In the genomic region with DNA sequence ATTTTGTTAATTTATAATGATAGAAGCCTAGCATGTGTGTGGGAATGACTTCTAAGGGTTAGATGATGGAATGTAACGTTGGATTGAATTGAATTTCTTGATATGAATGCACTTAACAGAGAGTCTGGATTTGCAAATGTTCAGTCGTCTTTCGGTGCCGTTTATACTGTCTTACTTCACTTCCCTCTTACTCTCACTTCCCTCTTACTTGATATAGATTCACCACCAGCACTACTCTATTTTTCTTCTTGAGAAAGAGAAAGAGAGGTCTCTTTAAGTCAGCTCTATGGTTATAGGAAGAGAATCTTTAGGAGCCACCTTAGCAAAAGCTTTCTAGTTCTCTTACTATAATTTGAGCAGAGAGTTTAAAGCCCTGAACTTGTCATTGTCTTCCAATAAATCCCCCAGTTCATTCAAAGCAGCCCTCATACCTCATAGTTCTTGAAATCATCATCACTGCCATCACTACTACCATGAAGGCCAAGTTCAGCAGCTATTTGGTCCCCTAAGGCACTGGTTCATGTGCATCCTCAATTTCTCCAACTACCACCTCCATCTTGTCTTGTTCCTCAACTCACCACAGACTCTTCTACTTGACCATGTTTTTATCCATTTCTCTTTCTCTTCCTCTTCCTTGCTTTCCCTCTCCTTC, we compare ENCODE assay signal across 24 cellular contexts.
DNase-seq lines count a peak whose midpoint lies in the region; ATAC-seq and TF ChIP-seq lines count a peak whose summit lies in the region.
"Had no signal": no experiment of that assay in that cellular context is flagged by ENCODE, and none has a peak within 500 bp of the region (broad histone marks: within the 10 kb centered on the region; RNA-seq: fewer than 3 reads in every experiment).

No MANE protein-coding gene starts in this region.

- no peaks in the 10 kb centered on the region for H3K4me1 ChIP-seq in naive thymus-derived CD4-positive, alpha-beta T cell (ENCODE audit: control insufficient read depth in 2 of 2, insufficient read depth in 2 of 2, low read length in 2 of 2)
- H3K4me1 ChIP-seq: foreskin keratinocyte, lower lobe of right lung, upper lobe of left lung had no signal

- H3K27ac ChIP-seq in naive thymus-derived CD4-positive, alpha-beta T cell (ENCODE audit: low read depth, low read length) = no peak overlapping the region
- H3K27ac ChIP-seq: foreskin keratinocyte, lower lobe of right lung, upper lobe of left lung had no signal

- no peaks in the 10 kb centered on the region for H3K4me1 Mint-ChIP-seq in naive thymus-derived CD4-positive, alpha-beta T cell
- H3K4me1 Mint-ChIP-seq in chondrocyte (ENCODE audit: low read depth) = no peaks in the 10 kb centered on the region
- H3K4me1 Mint-ChIP-seq: activated naive CD4-positive, alpha-beta T cell treated with anti-CD3 and anti-CD28 coated beads, Interleukin-2, amount 10 ng/mL, durations not matched to agents 7 days and 5 days; central memory CD8-positive, alpha-beta T cell had no signal

- POLR2A ChIA-PET in naive thymus-derived CD4-positive, alpha-beta T cell (lab: Charles Lee) = no interaction called here

- peaks cover 0 to 7% (median 3%) of the 10 kb centered on the region in 5 donors for H3K27me3 Mint-ChIP-seq in naive thymus-derived CD4-positive, alpha-beta T cell
- no peaks in the 10 kb centered on the region for H3K27me3 Mint-ChIP-seq in chondrocyte (ENCODE audit: low read depth)
- H3K27me3 Mint-ChIP-seq: activated naive CD4-positive, alpha-beta T cell treated with anti-CD3 and anti-CD28 coated beads, Interleukin-2, amount 10 ng/mL, durations not matched to agents 7 days and 5 days; central memory CD8-positive, alpha-beta T cell had no signal

- no peak overlapping the region for H3K4me3 ChIP-seq in naive thymus-derived CD4-positive, alpha-beta T cell (ENCODE audit: low read length)
- H3K4me3 ChIP-seq: lower lobe of right lung, upper lobe of left lung had no signal

- H3K36me3 ChIP-seq in naive thymus-derived CD4-positive, alpha-beta T cell (ENCODE audit: control insufficient read depth in 2 of 3, insufficient read depth in 3 of 3, low read length in 3 of 3) = no peaks in the 10 kb centered on the region
- H3K36me3 ChIP-seq: lower lobe of right lung, upper lobe of left lung had no signal

- H3K9me3 ChIP-seq in naive thymus-derived CD4-positive, alpha-beta T cell (ENCODE audit: control insufficient read depth in 2 of 3, low read length in 3 of 3) = no peaks in the 10 kb centered on the region
- H3K9me3 ChIP-seq: lower lobe of right lung, SK-N-SH, upper lobe of left lung had no signal

- CTCF ChIA-PET in naive thymus-derived CD4-positive, alpha-beta T cell (lab: Charles Lee) = no interaction called here

- ATAC-seq in GM18511 (IDR thresholded peaks at IDR 0.05; ENCODE audit: unreplicated experiment) (peak; percentile 58), HG02973 (IDR thresholded peaks at IDR 0.05; ENCODE audit: unreplicated experiment) (peak; percentile 62), Right ventricle myocardium superior (ENCODE audit: poor library complexity) (no peak), HG03469 (IDR thresholded peaks at IDR 0.05; ENCODE audit: unreplicated experiment) (no peak)
- peak; percentile 38 for ATAC-seq in naive thymus-derived CD4-positive, alpha-beta T cell
- ATAC-seq: activated T-cell treated with anti-CD3 and anti-CD28 coated beads, Interleukin-2, amount 50 U/mL, for 4 hours; foreskin keratinocyte; lower lobe of right lung had no signal

- H3K4me3 Mint-ChIP-seq in naive thymus-derived CD4-positive, alpha-beta T cell = no peak overlapping the region
- no peak overlapping the region for H3K4me3 Mint-ChIP-seq in chondrocyte (ENCODE audit: unreplicated experiment)
- H3K4me3 Mint-ChIP-seq: activated naive CD4-positive, alpha-beta T cell treated with anti-CD3 and anti-CD28 coated beads, Interleukin-2, amount 10 ng/mL, durations not matched to agents 7 days and 5 days; activated T-cell treated with anti-CD3 and anti-CD28 coated beads, Interleukin-2, amount 50 U/mL, for 4 hours; central memory CD8-positive, alpha-beta T cell had no signal

- H3K27ac Mint-ChIP-seq in naive thymus-derived CD4-positive, alpha-beta T cell = no peak overlapping the region
- H3K27ac Mint-ChIP-seq in chondrocyte (ENCODE audit: unreplicated experiment) = no peak overlapping the region
- H3K27ac Mint-ChIP-seq: activated naive CD4-positive, alpha-beta T cell treated with anti-CD3 and anti-CD28 coated beads, Interleukin-2, amount 10 ng/mL, durations not matched to agents 7 days and 5 days; IgD-negative memory B cell had no signal

- intact Hi-C loops in naive thymus-derived CD4-positive, alpha-beta T cell (cut with micrococcal nuclease) = loop anchor here in 1 of 2 donors (10.0 kb wide), 1 partner anchor 55 kb away; no protein-coding TSS in a partner anchor
- intact Hi-C loops in Right ventricle myocardium superior (cut with DNase I) = no loop called here

- peaks cover 0 to 24% (median 2%) of the 10 kb centered on the region in 11 donors for H3K9me3 Mint-ChIP-seq in naive thymus-derived CD4-positive, alpha-beta T cell
- no peaks in the 10 kb centered on the region for H3K9me3 Mint-ChIP-seq in chondrocyte (ENCODE audit: low read depth)
- H3K9me3 Mint-ChIP-seq: IgD-negative memory B cell had no signal

- TF ChIP-seq CTCF in chondrocyte (IDR thresholded peaks at IDR 0.05) = no peak

- no peaks in the 10 kb centered on the region for H3K36me3 Mint-ChIP-seq in naive thymus-derived CD4-positive, alpha-beta T cell
- H3K36me3 Mint-ChIP-seq in chondrocyte (ENCODE audit: low read depth) = no peaks in the 10 kb centered on the region
- H3K36me3 Mint-ChIP-seq: activated naive CD4-positive, alpha-beta T cell treated with anti-CD3 and anti-CD28 coated beads, Interleukin-2, amount 10 ng/mL, durations not matched to agents 7 days and 5 days had no signal

- no peaks in the 10 kb centered on the region for H3K27me3 ChIP-seq in naive thymus-derived CD4-positive, alpha-beta T cell (ENCODE audit: control insufficient read depth in 2 of 2, insufficient read depth in 2 of 2, low read length in 2 of 2)
- H3K27me3 ChIP-seq: foreskin keratinocyte, upper lobe of left lung had no signal

- DNase-seq in NOMO-1 treated with dmso at 0.1 percent for 144 hours (lab: John Stamatoyannopoulos, UW; ENCODE audit: unreplicated experiment) (peak; percentile 81), Right ventricle myocardium superior (no peak), chondrocyte (ENCODE audit: low spot score) (no peak)
- no peak for DNase-seq in naive thymus-derived CD4-positive, alpha-beta T cell
- no peak for DNase-seq in stimulated activated CD4-positive, alpha-beta T cell treated with anti-CD3 and anti-CD28 coated beads, Interleukin-12 subunit alpha, Interleukin-12 subunit beta, amount 100 ng/mL, for 4 hours
- DNase-seq: activated CD4-positive, CD25-positive, alpha-beta regulatory T cell treated with anti-CD3 and anti-CD28 coated beads, Interleukin-2, amount 50 U/mL, for 72 hours; activated CD8-positive, alpha-beta memory T cell treated with anti-CD3 and anti-CD28 coated beads for 24 hours; activated naive CD4-positive, alpha-beta T cell treated with anti-CD3 and anti-CD28 coated beads, Interleukin-2, amount 10 ng/mL, durations not matched to agents 7 days and 5 days; activated T-cell treated with anti-CD3 and anti-CD28 coated beads, Interleukin-2, amount 50 U/mL, for 4 hours; DND-41; foreskin keratinocyte; lower lobe of right lung; NCI-H187; NCI-H2227 treated with DMSO at 0.1 percent for 48 hours; NCI-H774; SK-N-SH; stimulated activated CD4-positive, alpha-beta T cell treated with anti-CD3 and anti-CD28 coated beads, Interleukin-4, amount 100 ng/mL, for 4 hours; T1000; upper lobe of left lung had no signal

Comparison
In these comparisons a context has a peak if more than half of its experiments do, and no peak if none do; other contexts are left out.
1. ATAC-seq: peak in GM18511 (single experiment), HG02973 (single experiment) and naive thymus-derived CD4-positive, alpha-beta T cell (single experiment); none in Right ventricle myocardium superior (single experiment) and HG03469 (single experiment).